9 cellular contexts compared by ENCODE assay signal in genomic region chr2:132448771-132449170, GRCh38. TPM values are rescaled to one million over a fixed set of nuclear protein-coding genes. Genes with fewer than 3 reads are reported as not detected.
A peak's percentile ranks its signal among the peaks of the same experiment; 100 is the strongest.
DNase-seq lines count a peak whose midpoint lies in the region; ATAC-seq and TF ChIP-seq lines count a peak whose summit lies in the region.
"Had no signal": no experiment of that assay in that cellular context is flagged by ENCODE, and none has a peak within 500 bp of the region (broad histone marks: within the 10 kb centered on the region; RNA-seq: fewer than 3 reads in every experiment).

No MANE protein-coding gene starts in this region.

- H3K9me3 ChIP-seq in mesenchymal stem cell (ENCODE audit: control insufficient read depth, low read length), result peaks cover 10% of the 10 kb centered on the region

- no peak overlapping the region for H2AFZ ChIP-seq in mesenchymal stem cell (ENCODE audit: low read depth, low read length)

- H3K36me3 Mint-ChIP-seq in activated naive CD8-positive, alpha-beta T cell treated with anti-CD3 and anti-CD28 coated beads, Interleukin-2, amount 50 U/mL, for 24 hours (ENCODE audit: low read depth), result no peaks in the 10 kb centered on the region

- H3K27me3 ChIP-seq in brain microvascular endothelial cell (replicated peaks) (no peaks in the 10 kb centered on the region), mesenchymal stem cell (ENCODE audit: control insufficient read depth in 1 of 2, insufficient read depth in 1 of 2, low read length in 2 of 2) (no peaks in the 10 kb centered on the region)

- DNase-seq in COLO668 (lab: John Stamatoyannopoulos, UW; ENCODE audit: unreplicated experiment), result peak; percentile 21
- DNase-seq in M059J (ENCODE audit: low read depth), result peak; percentile 27
- DNase-seq in brain microvascular endothelial cell, result peak; percentile 49
- peak; percentile 50 for DNase-seq in mesenchymal stem cell
- no peak for DNase-seq in NCI-H2171 treated with DMSO at 0.1 percent for 48 hours (lab: John Stamatoyannopoulos, UW)
- DNase-seq in G401 (ENCODE audit: low spot score), result no peak
- no peak for DNase-seq in activated naive CD8-positive, alpha-beta T cell treated with anti-CD3 and anti-CD28 coated beads, Interleukin-2, amount 50 U/mL, for 24 hours

- H3K27ac Mint-ChIP-seq in activated naive CD8-positive, alpha-beta T cell treated with anti-CD3 and anti-CD28 coated beads, Interleukin-2, amount 50 U/mL, for 24 hours, result no peak overlapping the region
- H3K27ac Mint-ChIP-seq: dendritic cell treated with granulocyte-macrophage colony-stimulating factor and Interleukin-4, amounts not matched to agents 40 ng/mL and 50 ng/mL, for 4 days had no signal

- H4K8ac ChIP-seq in mesenchymal stem cell (ENCODE audit: low read length), result no peak overlapping the region

- peak overlapping the region; percentile 65 for H3K9ac ChIP-seq in mesenchymal stem cell (ENCODE audit: low read length)

- 80% methylated on average over 1 of the region's 4 CpGs for WGBS in mesenchymal stem cell

- H2AK5ac ChIP-seq in mesenchymal stem cell (ENCODE audit: low read length, severe bottlenecking), result no peak overlapping the region

- in situ Hi-C loops in brain microvascular endothelial cell (cut with HindIII; ENCODE audit: low pct_ligation_motif_present, low sequenced_read_pairs) (no loop called here), G401 (cut with HindIII; ENCODE audit: low sequenced_read_pairs) (no loop called here)

- no peak overlapping the region for H2BK5ac ChIP-seq in mesenchymal stem cell (ENCODE audit: low read depth, low read length, poor library complexity, severe bottlenecking)

- H3K4me1 Mint-ChIP-seq in activated naive CD8-positive, alpha-beta T cell treated with anti-CD3 and anti-CD28 coated beads, Interleukin-2, amount 50 U/mL, for 24 hours, result no peaks in the 10 kb centered on the region

- H3K18ac ChIP-seq in mesenchymal stem cell (ENCODE audit: low read depth in 1 of 2, low read length in 2 of 2), result no peak overlapping the region

- H3K79me1 ChIP-seq in mesenchymal stem cell (replicated peaks; ENCODE audit: low read length, poor library complexity, severe bottlenecking), result peaks cover 18% of the 10 kb centered on the region

- H3K4me2 ChIP-seq in mesenchymal stem cell (ENCODE audit: low read length, poor library complexity, severe bottlenecking), result no peak overlapping the region

- H4K91ac ChIP-seq in mesenchymal stem cell (ENCODE audit: low read length), result no peak overlapping the region

- H3K36me3 ChIP-seq in brain microvascular endothelial cell (replicated peaks) (no peaks in the 10 kb centered on the region), mesenchymal stem cell (ENCODE audit: control insufficient read depth in 1 of 2, insufficient read depth in 2 of 2, low read depth in 1 of 2, low read length in 2 of 2) (no peaks in the 10 kb centered on the region)

- H3K9me3 Mint-ChIP-seq in activated naive CD8-positive, alpha-beta T cell treated with anti-CD3 and anti-CD28 coated beads, Interleukin-2, amount 50 U/mL, for 24 hours, result peaks cover 12% of the 10 kb centered on the region
- H3K9me3 Mint-ChIP-seq: dendritic cell treated with granulocyte-macrophage colony-stimulating factor and Interleukin-4, amounts not matched to agents 40 ng/mL and 50 ng/mL, for 4 days had no signal

- H2BK120ac ChIP-seq in mesenchymal stem cell (ENCODE audit: low read depth, low read length), result no peak overlapping the region

- H3K23ac ChIP-seq in mesenchymal stem cell (ENCODE audit: low read length in 2 of 2), result no peak overlapping the region

- H2BK12ac ChIP-seq in mesenchymal stem cell (ENCODE audit: low read length in 2 of 2), result no peak overlapping the region

- no peak overlapping the region for H3K4me3 Mint-ChIP-seq in activated naive CD8-positive, alpha-beta T cell treated with anti-CD3 and anti-CD28 coated beads, Interleukin-2, amount 50 U/mL, for 24 hours
- H3K4me3 Mint-ChIP-seq: dendritic cell treated with granulocyte-macrophage colony-stimulating factor and Interleukin-4, amounts not matched to agents 40 ng/mL and 50 ng/mL, for 4 days had no signal

- no peak overlapping the region for H2BK15ac ChIP-seq in mesenchymal stem cell (ENCODE audit: low read depth, poor library complexity, severe bottlenecking)

- no peaks in the 10 kb centered on the region for H3K27me3 Mint-ChIP-seq in activated naive CD8-positive, alpha-beta T cell treated with anti-CD3 and anti-CD28 coated beads, Interleukin-2, amount 50 U/mL, for 24 hours

- ATAC-seq in GM21528 (IDR thresholded peaks at IDR 0.05; ENCODE audit: low FRiP score, unreplicated experiment), result no peak
- ATAC-seq in activated naive CD8-positive, alpha-beta T cell treated with anti-CD3 and anti-CD28 coated beads, Interleukin-2, amount 50 U/mL, for 24 hours, result no peak

- H3K4ac ChIP-seq in mesenchymal stem cell (ENCODE audit: low read depth in 1 of 2, low read length in 2 of 2), result no peak overlapping the region

- TF ChIP-seq CTCF in brain microvascular endothelial cell (IDR thresholded peaks at IDR 0.05; ENCODE audit: low read depth, low read length, missing control alignments), result peak; percentile 89

- H3K27ac ChIP-seq in brain microvascular endothelial cell, result no peak overlapping the region
- no peak overlapping the region for H3K27ac ChIP-seq in mesenchymal stem cell (ENCODE audit: low read length, poor library complexity, severe bottlenecking)

- H3K14ac ChIP-seq in mesenchymal stem cell (ENCODE audit: low read length in 2 of 2), result no peak overlapping the region

- H3K4me1 ChIP-seq in mesenchymal stem cell (ENCODE audit: control insufficient read depth, insufficient read depth, low read depth, low read length), result peaks cover 2% of the 10 kb centered on the region

- H3K4me3 ChIP-seq in brain microvascular endothelial cell (ENCODE audit: low read depth, low read length) (no peak overlapping the region), mesenchymal stem cell (ENCODE audit: insufficient read depth in 1 of 2, low read depth in 1 of 2, low read length in 2 of 2) (peak overlapping the region in 1 of 2 experiments; percentile 68)

RNA-seq across cellular contexts. Expression of gene GPR39, which starts 32.2 kb away (rescaled TPM):
- total RNA-seq in M059J (2014; rRNA removed; shearing (Covaris generic)), result 8.2 and 10.7 TPM in 2 replicates
- polyA plus RNA-seq in mesenchymal stem cell (2013, experiment 1 of 2), result 3.8 TPM
- polyA plus RNA-seq in mesenchymal stem cell (2013, experiment 2 of 2), result 4.0 TPM
- 0.44 TPM in 1 of 2 replicates, not detected in the other for total RNA-seq in G401 (2014; rRNA removed; shearing (Covaris generic))

Comparison
In these comparisons a context has a peak if more than half of its experiments do, and no peak if none do; other contexts are left out.
1. DNase-seq: peak in COLO668 (single experiment), M059J (single experiment), brain microvascular endothelial cell (single experiment) and mesenchymal stem cell (single experiment); none in NCI-H2171 treated with DMSO at 0.1 percent for 48 hours (single experiment), G401 (single experiment) and activated naive CD8-positive, alpha-beta T cell treated with anti-CD3 and anti-CD28 coated beads, Interleukin-2, amount 50 U/mL, for 24 hours (single experiment).